Comparison of ENCODE assay signal across 17 cellular contexts in the genomic region with DNA sequence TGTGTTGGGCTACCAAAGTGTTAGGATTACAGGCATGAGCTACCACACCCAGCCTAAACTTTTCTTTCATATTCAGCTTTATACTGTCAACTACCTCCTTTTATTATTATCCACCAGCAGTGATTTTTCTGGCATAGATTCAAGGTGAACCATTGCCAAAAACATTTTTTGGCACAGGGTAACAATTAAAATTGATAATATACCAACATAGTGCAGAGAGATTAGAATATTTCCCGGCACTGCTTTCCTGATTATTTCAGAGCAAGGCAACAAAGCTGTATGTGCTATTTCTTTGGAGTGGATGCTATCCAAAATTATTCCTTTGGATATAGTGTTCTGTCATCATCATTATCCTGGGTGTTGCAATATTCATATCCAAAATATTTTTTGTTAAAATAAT.
"Had no signal": no experiment of that assay in that cellular context is flagged by ENCODE, and none has a peak within 500 bp of the region (broad histone marks: within the 10 kb centered on the region; RNA-seq: fewer than 3 reads in every experiment).

No MANE protein-coding gene starts in this region.

- H3K9me3 ChIP-seq: esophagus muscularis mucosa, sigmoid colon, thoracic aorta, upper lobe of left lung had no signal

- H3K4me1 ChIP-seq: esophagus muscularis mucosa, heart right ventricle, upper lobe of left lung had no signal

- H3K4me1 Mint-ChIP-seq: activated CD4-positive, alpha-beta T cell treated with anti-CD3 and anti-CD28 coated beads for 36 hours; activated naive CD8-positive, alpha-beta T cell treated with anti-CD3 and anti-CD28 coated beads, Interleukin-2, amount 10 ng/mL, durations not matched to agents 7 days and 5 days; activated T-helper 17 cell treated with anti-CD3 and anti-CD28 coated beads, Interleukin-2, amount 50 U/mL, for 72 hours; stimulated activated naive B cell treated with anti-CD40 and anti-IgM and Interleukin-4, amounts not matched to agents 10 μg/mL and 1 μg/mL and 100 μg/mL, for 72 hours had no signal

- H3K4me3 Mint-ChIP-seq: activated CD4-positive, alpha-beta memory T cell treated with anti-CD3 and anti-CD28 coated beads for 36 hours; activated CD4-positive, alpha-beta T cell treated with anti-CD3 and anti-CD28 coated beads for 36 hours; activated naive CD8-positive, alpha-beta T cell treated with anti-CD3 and anti-CD28 coated beads, Interleukin-2, amount 10 ng/mL, durations not matched to agents 7 days and 5 days; activated T-helper 17 cell treated with anti-CD3 and anti-CD28 coated beads, Interleukin-2, amount 50 U/mL, for 72 hours; natural killer cell treated with Interleukin-12 subunit alpha and Interleukin-12 subunit beta and Interleukin-15 and Interleukin-18, amount 100 ng/mL, for 72 hours; stimulated activated naive B cell treated with anti-CD40 and anti-IgM and Interleukin-4, amounts not matched to agents 10 μg/mL and 1 μg/mL and 100 μg/mL, for 72 hours; WTC11 had no signal

- H3K27me3 ChIP-seq: esophagus muscularis mucosa, sigmoid colon, upper lobe of left lung had no signal

- H3K4me3 ChIP-seq: esophagus muscularis mucosa, heart right ventricle, sigmoid colon, thoracic aorta had no signal

- DNase-seq: activated CD4-positive, alpha-beta memory T cell treated with anti-CD3 and anti-CD28 coated beads for 36 hours; activated CD4-positive, alpha-beta T cell treated with anti-CD3 and anti-CD28 coated beads for 36 hours; activated naive CD4-positive, alpha-beta T cell; activated naive CD8-positive, alpha-beta T cell treated with anti-CD3 and anti-CD28 coated beads, Interleukin-2, amount 10 ng/mL, durations not matched to agents 7 days and 5 days; dermis blood vessel endothelial cell; effector memory CD4-positive, alpha-beta T cell; heart right ventricle; mesendoderm; sigmoid colon; stimulated activated naive B cell treated with anti-CD40 and anti-IgM and Interleukin-4, amounts not matched to agents 10 μg/mL and 1 μg/mL and 100 μg/mL, for 72 hours; upper lobe of left lung had no signal

- H3K36me3 Mint-ChIP-seq: activated CD4-positive, alpha-beta memory T cell treated with anti-CD3 and anti-CD28 coated beads for 36 hours; activated naive CD8-positive, alpha-beta T cell treated with anti-CD3 and anti-CD28 coated beads, Interleukin-2, amount 10 ng/mL, durations not matched to agents 7 days and 5 days; natural killer cell treated with Interleukin-12 subunit alpha and Interleukin-12 subunit beta and Interleukin-15 and Interleukin-18, amount 100 ng/mL, for 72 hours; stimulated activated naive B cell treated with anti-CD40 and anti-IgM and Interleukin-4, amounts not matched to agents 10 μg/mL and 1 μg/mL and 100 μg/mL, for 72 hours; WTC11 had no signal

- H3K27ac ChIP-seq: esophagus muscularis mucosa, heart right ventricle, sigmoid colon, thoracic aorta, upper lobe of left lung had no signal

- H3K36me3 ChIP-seq: esophagus muscularis mucosa, heart right ventricle, sigmoid colon, thoracic aorta, upper lobe of left lung had no signal

- H3K27me3 Mint-ChIP-seq: activated CD4-positive, alpha-beta memory T cell treated with anti-CD3 and anti-CD28 coated beads for 36 hours; activated CD4-positive, alpha-beta T cell treated with anti-CD3 and anti-CD28 coated beads for 36 hours; activated naive CD8-positive, alpha-beta T cell treated with anti-CD3 and anti-CD28 coated beads, Interleukin-2, amount 10 ng/mL, durations not matched to agents 7 days and 5 days; activated T-helper 17 cell treated with anti-CD3 and anti-CD28 coated beads, Interleukin-2, amount 50 U/mL, for 72 hours; natural killer cell treated with Interleukin-12 subunit alpha and Interleukin-12 subunit beta and Interleukin-15 and Interleukin-18, amount 100 ng/mL, for 72 hours; stimulated activated naive B cell treated with anti-CD40 and anti-IgM and Interleukin-4, amounts not matched to agents 10 μg/mL and 1 μg/mL and 100 μg/mL, for 72 hours had no signal

- FAIRE-seq: endothelial cell of umbilical vein had no signal

- H3K27ac Mint-ChIP-seq: activated CD4-positive, alpha-beta memory T cell treated with anti-CD3 and anti-CD28 coated beads for 36 hours; activated CD4-positive, alpha-beta T cell treated with anti-CD3 and anti-CD28 coated beads for 36 hours; activated naive CD8-positive, alpha-beta T cell treated with anti-CD3 and anti-CD28 coated beads, Interleukin-2, amount 10 ng/mL, durations not matched to agents 7 days and 5 days; activated T-helper 17 cell treated with anti-CD3 and anti-CD28 coated beads, Interleukin-2, amount 50 U/mL, for 72 hours; natural killer cell treated with Interleukin-12 subunit alpha and Interleukin-12 subunit beta and Interleukin-15 and Interleukin-18, amount 100 ng/mL, for 72 hours; stimulated activated naive B cell treated with anti-CD40 and anti-IgM and Interleukin-4, amounts not matched to agents 10 μg/mL and 1 μg/mL and 100 μg/mL, for 72 hours; WTC11 had no signal
